Comparison of ENCODE assay signal across 9 cellular contexts in genomic region chr6:71287038-71287437, GRCh38. TPM values are rescaled to one million over a fixed set of nuclear protein-coding genes. Genes with fewer than 3 reads are reported as not detected.
A peak's percentile ranks its signal among the peaks of the same experiment; 100 is the strongest.
DNase-seq lines count a peak whose midpoint lies in the region; TF ChIP-seq lines count a peak whose summit lies in the region.
"Had no signal": no experiment of that assay in that cellular context is flagged by ENCODE, and none has a peak within 500 bp of the region (broad histone marks: within the 10 kb centered on the region; RNA-seq: fewer than 3 reads in every experiment).

No MANE protein-coding gene starts in this region.

- H4K20me1 ChIP-seq in OCI-LY3 (ENCODE audit: insufficient read depth, low read length), result peaks cover 16% of the 10 kb centered on the region
- H4K20me1 ChIP-seq in fibroblast of lung (ENCODE audit: control insufficient read depth, extremely low read depth, insufficient read depth, low read length), result no peaks in the 10 kb centered on the region

- H3K27ac ChIP-seq in OCI-LY3 (ENCODE audit: low read length) (peak overlapping the region; percentile 64), fibroblast of lung (ENCODE audit: insufficient read depth, low read length) (no peak overlapping the region)

- H3K27ac Mint-ChIP-seq in Caco-2 (ENCODE audit: unreplicated experiment), result no peak overlapping the region

- DNase-seq in GM13976 (ENCODE audit: low spot score) (peak; percentile 8), fibroblast of lung (ENCODE audit: low read depth in 2 of 2) (peak in 1 of 2 donors; percentile 31), SHP77 treated with DMSO at 0.1 percent for 48 hours (lab: John Stamatoyannopoulos, UW) (no peak), amniotic stem cell (lab: John Stamatoyannopoulos, UW) (no peak), NCI-H128 (lab: John Stamatoyannopoulos, UW; ENCODE audit: unreplicated experiment) (no peak), Caco-2 (no peak)
- DNase-seq: stimulated activated CD4-positive, alpha-beta T cell treated with anti-CD3 and anti-CD28 coated beads, Interleukin-4, amount 100 ng/mL, for 1 hour had no signal

- intact Hi-C loops in Caco-2 (cut with micrococcal nuclease; ENCODE audit: unreplicated experiment), result loop anchor here (5.0 kb wide), 1 partner anchor 60 kb away; no protein-coding TSS in a partner anchor

- no peaks in the 10 kb centered on the region for H3K36me3 Mint-ChIP-seq in Caco-2 (ENCODE audit: insufficient read depth, unreplicated experiment)

- H3K4me1 Mint-ChIP-seq in Caco-2 (ENCODE audit: low read depth, unreplicated experiment), result peaks cover 18% of the 10 kb centered on the region

- in situ Hi-C loops in GM13976 (cut with MboI; ENCODE audit: low sequenced_read_pairs, unreplicated experiment), result no loop called here

- H3K9me3 ChIP-seq in OCI-LY3 (ENCODE audit: insufficient read depth, low read length) (no peaks in the 10 kb centered on the region), fibroblast of lung (ENCODE audit: control insufficient read depth, insufficient read depth, low read depth, low read length) (no peaks in the 10 kb centered on the region), skeletal muscle satellite cell (replicated peaks; ENCODE audit: low read length) (no peaks in the 10 kb centered on the region), Caco-2 (no peaks in the 10 kb centered on the region)

- H3K36me3 ChIP-seq in OCI-LY3 (replicated peaks; ENCODE audit: low read depth, low read length), result peaks cover 16% of the 10 kb centered on the region
- no peaks in the 10 kb centered on the region for H3K36me3 ChIP-seq in fibroblast of lung (ENCODE audit: control insufficient read depth, insufficient read depth, low read length)
- H3K36me3 ChIP-seq in skeletal muscle satellite cell (ENCODE audit: insufficient read depth, low read length), result peaks cover 3% of the 10 kb centered on the region
- H3K36me3 ChIP-seq in Caco-2 (ENCODE audit: control insufficient read depth, insufficient read depth, low read length), result no peaks in the 10 kb centered on the region

- H3K4me2 ChIP-seq in OCI-LY3 (ENCODE audit: low read length), result peak overlapping the region; percentile 91
- H3K4me2 ChIP-seq in fibroblast of lung (ENCODE audit: extremely low read depth, insufficient read depth, low read length), result peak overlapping the region; percentile 54
- peak overlapping the region; percentile 91 for H3K4me2 ChIP-seq in skeletal muscle satellite cell (ENCODE audit: low read length)

- no TSS peak for BruUV-seq in Caco-2 (replicated peaks; lab: Mats Ljungman, UMichigan)

- H3K4me3 Mint-ChIP-seq in Caco-2 (ENCODE audit: unreplicated experiment), result no peak overlapping the region

- H3K27me3 ChIP-seq in OCI-LY3 (ENCODE audit: low read depth, low read length), result no peaks in the 10 kb centered on the region
- no peaks in the 10 kb centered on the region for H3K27me3 ChIP-seq in fibroblast of lung (ENCODE audit: control insufficient read depth, insufficient read depth, low read length)
- H3K27me3 ChIP-seq in skeletal muscle satellite cell (ENCODE audit: control insufficient read depth, insufficient read depth, low read length), result no peaks in the 10 kb centered on the region
- H3K27me3 ChIP-seq in Caco-2 (replicated peaks; ENCODE audit: control insufficient read depth, insufficient read depth, low read length), result no peaks in the 10 kb centered on the region

- H3K9ac ChIP-seq in OCI-LY3 (ENCODE audit: low read length) (peak overlapping the region; percentile 86; the same call in 1 of the 2 replicates), fibroblast of lung (ENCODE audit: insufficient read depth, low read length) (no peak overlapping the region), skeletal muscle satellite cell (ENCODE audit: low read depth, low read length) (no peak overlapping the region)

- H3K27me3 Mint-ChIP-seq in Caco-2 (ENCODE audit: insufficient read depth, unreplicated experiment), result no peaks in the 10 kb centered on the region

- peaks cover 32% of the 10 kb centered on the region for H3K4me1 ChIP-seq in OCI-LY3 (ENCODE audit: low read length)
- peaks cover 5% of the 10 kb centered on the region for H3K4me1 ChIP-seq in fibroblast of lung (ENCODE audit: control insufficient read depth, extremely low read depth, insufficient read depth, low read length)
- peaks cover 32% of the 10 kb centered on the region for H3K4me1 ChIP-seq in skeletal muscle satellite cell (ENCODE audit: control insufficient read depth, insufficient read depth, low read length)
- peaks cover 23% of the 10 kb centered on the region for H3K4me1 ChIP-seq in Caco-2

- CTCF ChIA-PET in Caco-2 (lab: Charles Lee), result no interaction called here

- H3K4me3 ChIP-seq in OCI-LY3 (ENCODE audit: low read length) (peak overlapping the region; percentile 80), fibroblast of lung (replicated peaks in 1 of 4; ENCODE audit: control extremely low read depth in 1 of 4, insufficient read depth in 1 of 4, low read depth in 3 of 4, low read length in 4 of 4) (no peak overlapping the region), skeletal muscle satellite cell (ENCODE audit: low read length) (no peak overlapping the region), Caco-2 (ENCODE audit: low read depth, low read length) (no peak overlapping the region)

- POLR2A ChIA-PET in Caco-2 (lab: Charles Lee), result no interaction called here

- no peaks in the 10 kb centered on the region for H3K9me3 Mint-ChIP-seq in Caco-2 (ENCODE audit: unreplicated experiment)

- H2AFZ ChIP-seq in OCI-LY3 (ENCODE audit: low read depth, low read length) (no peak overlapping the region), fibroblast of lung (ENCODE audit: low read length) (peak overlapping the region; percentile 3)

- peaks cover 34% of the 10 kb centered on the region for H3K79me2 ChIP-seq in OCI-LY3 (ENCODE audit: low read length)
- H3K79me2 ChIP-seq in fibroblast of lung (ENCODE audit: control insufficient read depth, insufficient read depth, low read length), result peaks cover 18% of the 10 kb centered on the region

- TF ChIP-seq CTCF in GM13976 (IDR thresholded peaks at IDR 0.05; ENCODE audit: borderline replicate concordance, control extremely low read depth, extremely low read depth, insufficient read depth, missing control alignments) (no peak), OCI-LY3 (IDR thresholded peaks at IDR 0.05; ENCODE audit: low read depth, low read length) (no peak), fibroblast of lung (conservative IDR thresholded peaks at IDR 0.05 in 1 of 2, IDR thresholded peaks at IDR 0.05 in 1 of 2; ENCODE audit: low read depth in 1 of 2, low read length in 2 of 2) (no peak), Caco-2 (IDR thresholded peaks at IDR 0.05; ENCODE audit: insufficient read depth in 1 of 2, low read depth in 1 of 2, low read length in 1 of 2, severe bottlenecking in 1 of 2, unreplicated experiment in 1 of 2) (no peak)

RNA-seq across cellular contexts. Expression of gene OGFRL1, which starts 1.6 kb away (rescaled TPM):
- total RNA-seq in fibroblast of lung (14.0 and 23.6 TPM in 2 replicates), Caco-2 (2022) (5.7 and 6.9 TPM in 2 replicates)
- polyA plus RNA-seq in fibroblast of lung, result 15.3 and 27.7 TPM in 2 replicates
- 11.2 and 21.7 TPM in 2 replicates for polyA plus RNA-seq in fibroblast of lung (2012)
- 1.3 and 2.0 TPM in 2 replicates for polyA minus RNA-seq in fibroblast of lung (ENCODE audit: low replicate concordance)
- total RNA-seq in skeletal muscle satellite cell (2012; rRNA removed), result 16.8 and 25.1 TPM in 2 replicates
